In the genomic region with DNA sequence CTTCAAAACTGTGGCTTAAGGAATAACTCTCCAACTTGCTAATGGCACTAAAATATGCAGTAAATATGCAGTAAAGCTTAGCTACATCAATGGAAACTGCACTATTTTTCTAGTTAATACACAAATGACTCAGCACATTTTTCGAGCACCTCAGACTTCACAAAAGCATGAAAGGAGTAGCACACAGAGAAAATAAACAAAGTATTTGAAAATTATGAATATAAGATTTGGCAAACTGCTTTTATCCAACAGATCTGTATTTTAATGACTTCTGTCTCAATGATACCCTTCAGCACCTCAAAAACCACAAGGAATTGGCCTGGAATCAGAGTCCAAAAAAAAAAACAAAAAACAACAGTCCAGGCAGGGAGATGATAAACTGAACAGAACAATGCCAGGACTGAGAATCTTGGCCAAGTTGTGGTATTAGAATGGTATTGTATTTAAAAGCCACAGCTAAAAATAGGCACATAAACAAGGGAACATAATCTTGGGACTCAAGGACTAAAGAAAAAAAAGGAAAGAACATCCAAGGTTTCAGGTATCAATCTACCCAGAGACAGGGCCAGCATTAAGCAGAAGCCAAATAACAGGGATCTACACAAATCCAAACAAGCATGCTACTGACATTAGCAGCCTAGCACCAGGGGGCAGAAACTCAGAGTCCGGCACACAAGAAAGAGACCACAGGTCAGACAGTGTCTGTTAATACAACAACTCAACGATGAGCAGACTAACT, we compare ENCODE assay signal across 8 cellular contexts.
DNase-seq lines count a peak whose midpoint lies in the region; ATAC-seq and TF ChIP-seq lines count a peak whose summit lies in the region.

No MANE protein-coding gene starts in this region.

- H3K4me1 ChIP-seq in DND-41 (ENCODE audit: insufficient read depth, low read length) (peaks cover 47% of the 10 kb centered on the region), HUES48 (ENCODE audit: control insufficient read depth, insufficient read depth, low read length) (peaks cover 25% of the 10 kb centered on the region), adipocyte (ENCODE audit: control insufficient read depth, insufficient read depth, low read length) (peaks cover 41% of the 10 kb centered on the region), stomach smooth muscle (ENCODE audit: control insufficient read depth, insufficient read depth, low read length) (peaks cover 61% of the 10 kb centered on the region)

- H4K20me1 ChIP-seq in DND-41 (ENCODE audit: insufficient read depth, low read length), result peaks cover 35% of the 10 kb centered on the region

- H3K4me3 ChIP-seq in DND-41 (ENCODE audit: low read depth in 1 of 2, low read length in 2 of 2) (no peak overlapping the region), HUES48 (ENCODE audit: low read depth, low read length) (no peak overlapping the region), adipocyte (ENCODE audit: low read length) (peak overlapping the region; percentile 31), stomach smooth muscle (ENCODE audit: low read length in 2 of 2) (peak overlapping the region; percentile 21 to 23)

- H3K27ac ChIP-seq in DND-41 (ENCODE audit: low read length) (peak overlapping the region; percentile 57), HUES48 (ENCODE audit: low read depth, low read length) (peak overlapping the region; percentile 5), stomach smooth muscle (ENCODE audit: low read length) (peak overlapping the region; percentile 80)

- in situ Hi-C loops in GM13977 (cut with MboI; ENCODE audit: low pct_unique_long_range_greater_than_20kb, low sequenced_read_pairs, unreplicated experiment), result no loop called here

- peaks cover 95% of the 10 kb centered on the region for H3K79me2 ChIP-seq in DND-41 (ENCODE audit: insufficient read depth, low read length)

- H3K9me3 ChIP-seq in DND-41 (ENCODE audit: insufficient read depth, low read length, severe bottlenecking) (no peaks in the 10 kb centered on the region), HUES48 (ENCODE audit: control insufficient read depth, insufficient read depth, low read length) (no peaks in the 10 kb centered on the region), adipocyte (ENCODE audit: control insufficient read depth, low read length) (no peaks in the 10 kb centered on the region), stomach smooth muscle (ENCODE audit: control insufficient read depth in 2 of 2, low read length in 2 of 2) (no peaks in the 10 kb centered on the region)

- no peak for DNase-seq in DND-41
- peak; percentile 88 for DNase-seq in adipocyte (ENCODE audit: low read depth)
- peak; percentile 33 to 73 for DNase-seq in hippocampal formation (lab: John Stamatoyannopoulos, UW)
- no peak for DNase-seq in GM19240 (ENCODE audit: insufficient read length, low spot score)
- no peak for DNase-seq in GM13977 (ENCODE audit: low spot score)

- ATAC-seq in DND-41 (ENCODE audit: insufficient read depth, low read depth) (no peak), GM18520 (IDR thresholded peaks at IDR 0.05; ENCODE audit: unreplicated experiment) (no peak)

- no peak overlapping the region for H3K9ac ChIP-seq in DND-41 (ENCODE audit: low read depth, low read length)
- peak overlapping the region; percentile 31; the same call in 1 of the 2 replicates for H3K9ac ChIP-seq in HUES48 (ENCODE audit: low read depth, low read length)
- H3K9ac ChIP-seq in adipocyte (ENCODE audit: low read length), result peak overlapping the region; percentile 27
- H3K9ac ChIP-seq in stomach smooth muscle (ENCODE audit: low read length in 2 of 2), result peak overlapping the region in 1 of 2 donors; percentile 11

- peaks cover 65% of the 10 kb centered on the region for H3K36me3 ChIP-seq in DND-41 (ENCODE audit: insufficient read depth, low read length)
- peaks cover 38% of the 10 kb centered on the region for H3K36me3 ChIP-seq in HUES48 (ENCODE audit: control insufficient read depth, insufficient read depth, low read length)
- peaks cover 11% of the 10 kb centered on the region for H3K36me3 ChIP-seq in adipocyte (ENCODE audit: control insufficient read depth, insufficient read depth, low read length, severe bottlenecking)
- H3K36me3 ChIP-seq in stomach smooth muscle (ENCODE audit: control insufficient read depth in 2 of 2, insufficient read depth in 2 of 2, low read length in 2 of 2), result peaks cover under 1 to 2% of the 10 kb centered on the region in 2 donors

- H3K27me3 ChIP-seq in DND-41 (ENCODE audit: insufficient read depth, low read length, poor library complexity) (no peaks in the 10 kb centered on the region), HUES48 (ENCODE audit: control insufficient read depth, insufficient read depth, low read length) (no peaks in the 10 kb centered on the region), adipocyte (replicated peaks; ENCODE audit: control insufficient read depth, insufficient read depth, low read length) (no peaks in the 10 kb centered on the region), stomach smooth muscle (ENCODE audit: control insufficient read depth in 1 of 2, insufficient read depth in 2 of 2, low read length in 2 of 2) (no peaks in the 10 kb centered on the region)

- no peak overlapping the region for H3K4me2 ChIP-seq in DND-41 (ENCODE audit: insufficient read depth, low read length)

- H2AFZ ChIP-seq in DND-41 (ENCODE audit: low read depth, low read length), result no peak overlapping the region

- TF ChIP-seq CTCF in DND-41 (IDR thresholded peaks at IDR 0.05; ENCODE audit: borderline replicate concordance, extremely low read depth, low read length, poor library complexity, severe bottlenecking) (no peak), GM13977 (IDR thresholded peaks at IDR 0.05; ENCODE audit: extremely low read depth, insufficient read depth, missing control alignments) (no peak)

Comparison
In these comparisons a context has a peak if more than half of its experiments do, and no peak if none do; other contexts are left out.
1. DNase-seq: peak in adipocyte (single experiment) and hippocampal formation (2 of 2); none in DND-41 (single experiment), GM19240 (single experiment) and GM13977 (single experiment).
2. H3K27ac ChIP-seq: peak in every context shown above with its lines; median percentile 80 in stomach smooth muscle; 57 in DND-41; 5 in HUES48.
3. H3K4me3 ChIP-seq: peak in adipocyte (single experiment) and stomach smooth muscle (2 of 2); none in DND-41 (0 of 2) and HUES48 (single experiment).